23 cellular contexts compared by ENCODE assay signal in genomic region chr11:11380883-11381282, GRCh38. TPM values are rescaled to one million over a fixed set of nuclear protein-coding genes. Genes with fewer than 3 reads are reported as not detected.
DNase-seq lines count a peak whose midpoint lies in the region; ATAC-seq, FAIRE-seq and TF ChIP-seq lines count a peak whose summit lies in the region.
"Had no signal": no experiment of that assay in that cellular context is flagged by ENCODE, and none has a peak within 500 bp of the region (broad histone marks: within the 10 kb centered on the region; RNA-seq: fewer than 3 reads in every experiment).

No MANE protein-coding gene starts in this region.

- intact Hi-C loops in psoas muscle (cut with DNase I), result no loop called here

- in situ Hi-C loops in G401 (cut with HindIII; ENCODE audit: low sequenced_read_pairs), result no loop called here

- H3K4me1 ChIP-seq in endodermal cell (ENCODE audit: control insufficient read depth, insufficient read depth, low read length), result no peaks in the 10 kb centered on the region
- no peaks in the 10 kb centered on the region for H3K4me1 ChIP-seq in psoas muscle
- H3K4me1 ChIP-seq: BE2C had no signal

- no peak overlapping the region for H3K4me3 ChIP-seq in bronchial epithelial cell (ENCODE audit: low read depth, low read length)
- no peak overlapping the region for H3K4me3 ChIP-seq in endodermal cell (ENCODE audit: low read length)
- H3K4me3 ChIP-seq in psoas muscle, result no peak overlapping the region

- H3K27me3 Mint-ChIP-seq in endodermal cell (ENCODE audit: insufficient read depth) (peaks cover 21% of the 10 kb centered on the region), type B pancreatic cell (no peaks in the 10 kb centered on the region)
- H3K27me3 Mint-ChIP-seq: CD4-positive, CD25-positive, alpha-beta regulatory T cell; IgD-negative memory B cell had no signal

- WGBS in endodermal cell (ENCODE audit: insufficient coverage in 1 of 2, insufficient read length in 1 of 2), 2 experiments, result 87 to 94% methylated on average over 2 to 3 of the region's 3 CpGs
- 30 to 51% (median 31%) methylated on average over 3 of the region's 3 CpGs for WGBS in psoas muscle, 3 donors

- peaks cover 1% of the 10 kb centered on the region for H3K36me3 Mint-ChIP-seq in endodermal cell (ENCODE audit: low read depth)
- peaks cover 3% of the 10 kb centered on the region for H3K36me3 Mint-ChIP-seq in type B pancreatic cell
- H3K36me3 Mint-ChIP-seq: CD4-positive, CD25-positive, alpha-beta regulatory T cell; CD8-positive, alpha-beta memory T cell; IgD-negative memory B cell had no signal

- H3K27ac Mint-ChIP-seq in endodermal cell, result no peak overlapping the region
- no peak overlapping the region for H3K27ac Mint-ChIP-seq in type B pancreatic cell
- H3K27ac Mint-ChIP-seq: CD4-positive, CD25-positive, alpha-beta regulatory T cell; CD8-positive, alpha-beta memory T cell; HFFc6; IgD-negative memory B cell had no signal

- H3K9me3 Mint-ChIP-seq in endodermal cell (peaks cover 18% of the 10 kb centered on the region), type B pancreatic cell (peaks cover 3% of the 10 kb centered on the region)
- H3K9me3 Mint-ChIP-seq: CD4-positive, CD25-positive, alpha-beta regulatory T cell; HFFc6 had no signal

- H3K4me3 Mint-ChIP-seq in endodermal cell (no peak overlapping the region), type B pancreatic cell (no peak overlapping the region)
- H3K4me3 Mint-ChIP-seq: CD4-positive, CD25-positive, alpha-beta regulatory T cell; CD8-positive, alpha-beta memory T cell; HFFc6 had no signal

- peaks cover 2% of the 10 kb centered on the region for H3K36me3 ChIP-seq in bronchial epithelial cell (ENCODE audit: control insufficient read depth, insufficient read depth, low read length)
- no peaks in the 10 kb centered on the region for H3K36me3 ChIP-seq in endodermal cell (ENCODE audit: control insufficient read depth, insufficient read depth, low read length)
- H3K36me3 ChIP-seq in psoas muscle (ENCODE audit: insufficient read depth in 1 of 2, low read depth in 1 of 2), result no peaks in the 10 kb centered on the region
- H3K36me3 ChIP-seq: BE2C had no signal

- no peak overlapping the region for H3K9ac ChIP-seq in endodermal cell (ENCODE audit: extremely low read depth, low read length, poor library complexity, severe bottlenecking)

- no peak overlapping the region for H3K27ac ChIP-seq in endodermal cell (ENCODE audit: low read depth, low read length)
- no peak overlapping the region for H3K27ac ChIP-seq in psoas muscle

- H3K27me3 ChIP-seq in bronchial epithelial cell (ENCODE audit: control insufficient read depth, insufficient read depth, low read length) (no peaks in the 10 kb centered on the region), endodermal cell (ENCODE audit: control insufficient read depth, insufficient read depth, low read length, poor library complexity, severe bottlenecking) (no peaks in the 10 kb centered on the region), psoas muscle (ENCODE audit: insufficient read depth in 3 of 3, low read length in 2 of 3) (no peaks in the 10 kb centered on the region)
- H3K27me3 ChIP-seq: BE2C had no signal

- peaks cover 1% of the 10 kb centered on the region for H3K4me1 Mint-ChIP-seq in endodermal cell
- H3K4me1 Mint-ChIP-seq in type B pancreatic cell (ENCODE audit: unreplicated experiment), result no peaks in the 10 kb centered on the region
- H3K4me1 Mint-ChIP-seq: CD4-positive, CD25-positive, alpha-beta regulatory T cell; CD8-positive, alpha-beta memory T cell; IgD-negative memory B cell had no signal

- ATAC-seq in left lobe of liver, result peak; percentile 55
- peak in 3 of 4 donors; percentile 56 to 79 (median 77) for ATAC-seq in psoas muscle
- ATAC-seq: HCT116 had no signal

- FAIRE-seq in bronchial epithelial cell (lab: Jason Lieb, UNC), result peak; percentile 32
- FAIRE-seq: A204.1, HTR-8/SVneo had no signal

- TF ChIP-seq CTCF in bronchial epithelial cell (IDR thresholded peaks at IDR 0.05; ENCODE audit: insufficient read depth, low read length, severe bottlenecking), result no peak
- TF ChIP-seq CTCF in endodermal cell (conservative IDR thresholded peaks at IDR 0.05), result no peak
- no peak for TF ChIP-seq CTCF in psoas muscle (IDR thresholded peaks at IDR 0.05)
- no peak for TF ChIP-seq CTCF in type B pancreatic cell (conservative IDR thresholded peaks at IDR 0.05)

- H3K9me3 ChIP-seq in endodermal cell (ENCODE audit: control insufficient read depth, low read length) (no peaks in the 10 kb centered on the region), psoas muscle (no peaks in the 10 kb centered on the region)
- H3K9me3 ChIP-seq: BE2C had no signal

- no peak for DNase-seq in bronchial epithelial cell (ENCODE audit: low read depth)
- peak; percentile 16 for DNase-seq in endodermal cell
- DNase-seq in left lobe of liver (ENCODE audit: low spot score), result no peak
- no peak for DNase-seq in psoas muscle
- no peak for DNase-seq in G401 (ENCODE audit: low spot score)
- DNase-seq in type B pancreatic cell (ENCODE audit: extremely low spot score, unreplicated experiment), result no peak
- no peak for DNase-seq in Kasumi-1 (lab: John Stamatoyannopoulos, UW)
- DNase-seq: ACHN; BE2C; C1 segment of cervical spinal cord; CD4-positive, CD25-positive, alpha-beta regulatory T cell; CD8-positive, alpha-beta memory T cell; COR-L47; DMS 273 treated with DMSO at 0.1 percent for 48 hours; DMS79; GF-D8; GOT3; H7; HFFc6 had no signal

RNA-seq across cellular contexts. Expression of gene CSNK2A3, which starts 27.8 kb away (rescaled TPM):
- 2.1 and 2.8 TPM in 2 replicates for total RNA-seq in bronchial epithelial cell
- 1 to 10 TPM in 1 of 2 donors, under 1 TPM in 1; 0.82 to 2.1 TPM for total RNA-seq in endodermal cell
- polyA plus RNA-seq in endodermal cell (2013, experiment 1 of 2), result 3.7 TPM
- polyA plus RNA-seq in endodermal cell (2013, experiment 2 of 2), result 4.0 TPM
- total RNA-seq in left lobe of liver, result 0.58 TPM
- total RNA-seq in psoas muscle, result 1 to 10 TPM in 2 of 4 donors, under 1 TPM in 1, not detected in 1; 0.52 to 2.0 (median 1.2) TPM
- 1 to 10 TPM in 2 of 3 donors, under 1 TPM in 1; 0.86 to 1.6 (median 1.5) TPM for polyA plus RNA-seq in psoas muscle
- 5.7 and 8.6 TPM in 2 replicates for total RNA-seq in G401 (2014; rRNA removed; shearing (Covaris generic))
- 0.69 and 0.75 TPM in 2 replicates for total RNA-seq in type B pancreatic cell (ENCODE audit: low replicate concordance)
- total RNA-seq: CD4-positive, CD25-positive, alpha-beta regulatory T cell had no signal
